Comparison of ENCODE assay signal across 8 cellular contexts in the genomic region with DNA sequence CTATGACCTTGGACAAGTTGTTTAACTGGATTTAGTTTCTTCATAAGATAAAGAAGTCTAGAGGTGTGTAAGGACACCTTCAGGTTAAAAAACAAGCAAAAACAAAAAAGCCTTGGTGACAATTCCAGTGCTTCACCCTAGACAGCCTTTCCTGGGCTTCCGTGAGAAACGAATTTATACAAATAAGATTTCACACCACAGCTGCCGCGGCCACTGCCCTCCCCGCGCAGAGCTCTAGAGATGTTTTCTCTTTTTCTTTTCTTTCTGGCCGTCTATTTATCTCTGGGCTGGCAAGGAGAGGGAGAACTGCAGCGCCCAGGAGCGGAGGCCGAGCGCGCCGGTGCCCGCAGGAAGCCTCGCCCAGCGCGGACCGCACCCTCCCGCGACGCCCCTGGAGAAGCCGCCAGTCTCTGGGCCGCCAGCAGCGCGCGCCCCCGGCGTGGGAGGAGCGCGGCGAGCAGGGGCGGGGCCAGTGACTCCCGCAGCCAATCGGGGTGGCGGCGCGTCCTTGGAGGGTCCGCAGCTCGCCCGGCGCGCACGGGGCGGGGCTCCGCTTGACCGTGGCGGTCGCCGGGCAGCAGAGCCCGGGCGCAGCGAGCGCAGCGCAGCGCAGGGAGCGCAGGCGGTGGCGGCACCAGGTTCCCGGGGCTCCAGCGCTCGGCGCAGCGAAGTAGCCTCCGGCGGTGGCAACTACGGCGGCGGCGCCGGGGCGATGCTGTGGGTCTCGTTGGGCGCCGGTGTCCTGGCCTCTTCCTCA.
A peak's percentile ranks its signal among the peaks of the same experiment; 100 is the strongest.
DNase-seq lines count a peak whose midpoint lies in the region; ATAC-seq and TF ChIP-seq lines count a peak whose summit lies in the region.

No MANE protein-coding gene starts in this region.

- ATAC-seq in GM18870 (IDR thresholded peaks at IDR 0.05; ENCODE audit: unreplicated experiment) (peak; percentile 79), HG03108 (IDR thresholded peaks at IDR 0.05; ENCODE audit: unreplicated experiment) (peak; percentile 98)

- H3K4me3 ChIP-seq in AG04449 (ENCODE audit: low read depth, low read length): peak overlapping the region; percentile 60

- no peak for TF ChIP-seq CTCF in AG04449 (IDR thresholded peaks at IDR 0.05; ENCODE audit: insufficient read depth, low read length, missing control alignments)

- DNase-seq in AG04449 (ENCODE audit: low read depth, low spot score) (no peak), NCI-H2227 (lab: John Stamatoyannopoulos, UW; ENCODE audit: unreplicated experiment) (peak; percentile 95), cerebellum (ENCODE audit: low spot score) (peak; percentile 94), kidney glomerular epithelial cell (lab: John Stamatoyannopoulos, UW) (peak; percentile 76)
- peak; percentile 6 for DNase-seq in activated CD4-positive, CD25-positive, alpha-beta regulatory T cell treated with anti-CD3 and anti-CD28 coated beads, Interleukin-2, amount 50 U/mL, for 16 hours (ENCODE audit: low read depth, low spot score)
- DNase-seq in stimulated activated CD4-positive, alpha-beta T cell treated with anti-CD3 and anti-CD28 coated beads, Interleukin-15, amount 100 ng/mL, for 1 hour (ENCODE audit: low read depth in 1 of 2, low spot score in 1 of 2): peak; percentile 36 to 46

- POLR2A ChIA-PET in AG04449 (lab: Yijun Ruan, JAX): interaction anchor here (0.6 kb wide), 1 partner anchor 458 kb away, joined by 3 read pairs; no protein-coding TSS in a partner anchor

- CTCF ChIA-PET in AG04449 (lab: Yijun Ruan, JAX): no interaction called here
